In genomic region chr3:157159762-157160651, GRCh38 we compare ENCODE assay signal across 1 cellular context.
TF ChIP-seq lines count a peak whose summit lies in the region.

Gene CCNL1, minus strand, starts transcription at chr3:157160147. Its CDS starts 53 bp downstream, at chr3:157160094.

TF ChIP-seq in GM23338, 12 proteins besides CTCF, POLR2A, EP300 and RAD21 (continued from another document):
- TF ChIP-seq ZNF462 (CRISPR knock-in tag; IDR thresholded peaks at IDR 0.05): peak; percentile 61; the same call in 1 of the 2 replicates
- 0 out of 2 replicates have a peak, but pooled peaks have one; percentile 24 for TF ChIP-seq ZNF114 (CRISPR knock-in tag; IDR thresholded peaks at IDR 0.05)
